Comparison of ENCODE assay signal across 17 cellular contexts in the genomic region with DNA sequence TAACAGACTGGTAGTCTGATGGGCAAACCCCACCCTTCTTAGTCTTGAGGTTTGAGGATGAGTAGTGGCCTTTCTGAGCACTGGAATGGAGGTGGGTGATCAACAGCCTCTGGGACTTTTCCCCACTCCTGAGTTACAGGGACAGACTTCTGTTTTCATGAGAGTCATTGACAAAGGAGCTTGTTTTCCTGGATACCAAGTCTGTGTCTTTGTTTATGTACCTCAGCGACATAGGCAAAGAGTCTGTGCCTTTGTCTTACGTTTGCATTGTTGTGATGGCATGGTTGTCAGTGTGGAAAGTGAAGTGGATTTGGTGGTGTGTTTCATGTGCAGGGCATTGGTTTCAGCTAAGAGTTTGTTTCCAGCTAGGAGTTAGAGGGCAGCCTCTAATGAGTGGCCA.
"Had no signal": no experiment of that assay in that cellular context is flagged by ENCODE, and none has a peak within 500 bp of the region (broad histone marks: within the 10 kb centered on the region; RNA-seq: fewer than 3 reads in every experiment).

No MANE protein-coding gene starts in this region.

- H3K36me3 ChIP-seq: heart right ventricle, stomach, tibial nerve had no signal

- H3K9ac ChIP-seq: parathyroid adenoma had no signal

- H3K36me3 Mint-ChIP-seq: activated naive CD4-positive, alpha-beta T cell treated with anti-CD3 and anti-CD28 coated beads, Interleukin-2, amount 50 U/mL, for 72 hours had no signal

- H2AFZ ChIP-seq: parathyroid adenoma had no signal

- H3K27me3 ChIP-seq: body of pancreas, heart right ventricle, stomach, tibial nerve had no signal

- H3K9me3 ChIP-seq: body of pancreas, stomach, tibial nerve had no signal

- H3K9me3 Mint-ChIP-seq: activated naive CD4-positive, alpha-beta T cell treated with anti-CD3 and anti-CD28 coated beads, Interleukin-2, amount 50 U/mL, for 72 hours had no signal

- DNase-seq: activated CD4-positive, alpha-beta T cell treated with anti-CD3 and anti-CD28 coated beads, Interleukin-2, amount 50 U/mL, for 4 hours; activated CD4-positive, CD25-positive, alpha-beta regulatory T cell treated with anti-CD3 and anti-CD28 coated beads, Interleukin-2, amount 50 U/mL, for 72 hours; activated effector memory CD4-positive, alpha-beta T cell treated with Interleukin-2 at 50 U/mL for 16 hours; activated T-cell treated with anti-CD3 and anti-CD28 coated beads, Interleukin-2, amount 50 U/mL, for 1 hour; amniotic stem cell; body of pancreas; heart right ventricle; mesenchymal stem cell; retina; stimulated activated CD4-positive, alpha-beta T cell treated with anti-CD3 and anti-CD28 coated beads, Interleukin-4, amount 100 ng/mL, for 4 hours; stomach; T-helper 2 cell had no signal

- H3K27ac ChIP-seq: body of pancreas, parathyroid adenoma, stomach, tibial nerve had no signal

- H3K27ac Mint-ChIP-seq: activated naive CD4-positive, alpha-beta T cell treated with anti-CD3 and anti-CD28 coated beads, Interleukin-2, amount 50 U/mL, for 72 hours had no signal

- H3K4me3 ChIP-seq: body of pancreas, heart right ventricle, skin epidermis, stomach, tibial nerve had no signal

- ATAC-seq: activated naive CD4-positive, alpha-beta T cell treated with anti-CD3 and anti-CD28 coated beads, Interleukin-2, amount 50 U/mL, for 72 hours; body of pancreas; left lobe of liver had no signal
